Comparison of ENCODE assay signal across 13 cellular contexts in genomic region chr3:106247902-106248684, GRCh38.
DNase-seq lines count a peak whose midpoint lies in the region; ATAC-seq, FAIRE-seq and TF ChIP-seq lines count a peak whose summit lies in the region.
"Had no signal": no experiment of that assay in that cellular context is flagged by ENCODE, and none has a peak within 500 bp of the region (broad histone marks: within the 10 kb centered on the region; RNA-seq: fewer than 3 reads in every experiment).

No MANE protein-coding gene starts in this region.

- no peak overlapping the region for H3K9ac ChIP-seq in GM12878 (ENCODE audit: control insufficient read depth, insufficient read depth, low read length)

- H3K4me3 ChIP-seq in GM12878: no peak overlapping the region
- H3K4me3 ChIP-seq: GM23338, hepatocyte had no signal

- ATAC-seq in GM18867 (IDR thresholded peaks at IDR 0.05; ENCODE audit: unreplicated experiment) (peak; percentile 83), HG03135 (IDR thresholded peaks at IDR 0.05; ENCODE audit: unreplicated experiment) (peak; percentile 83), GM12878 (peak; percentile 80), HG02884 (IDR thresholded peaks at IDR 0.05; ENCODE audit: unreplicated experiment) (no peak)
- ATAC-seq: GM23338 had no signal

- BruUV-seq in GM12878 (replicated peaks; lab: Mats Ljungman, UMichigan): no TSS peak

- H2AFZ ChIP-seq in GM12878 (ENCODE audit: control insufficient read depth, low read depth, low read length): no peak overlapping the region
- H2AFZ ChIP-seq: GM23338, hepatocyte had no signal

- no peak overlapping the region for H3K4me2 ChIP-seq in GM12878 (ENCODE audit: control insufficient read depth, insufficient read depth)
- H3K4me2 ChIP-seq: GM23338, hepatocyte had no signal

- H4K20me1 ChIP-seq in GM12878 (ENCODE audit: control insufficient read depth, insufficient read depth): no peaks in the 10 kb centered on the region

- TF ChIP-seq EP300 in GM12878 (IDR thresholded peaks at IDR 0.05; ENCODE audit: borderline replicate concordance in 1 of 2, control insufficient read depth in 1 of 2, low read depth in 2 of 2, low read length in 2 of 2): no peak

- H3K9me3 ChIP-seq in GM12878 (replicated peaks; ENCODE audit: control insufficient read depth, insufficient read depth, low read length): peaks cover 20% of the 10 kb centered on the region

- POLR2A ChIA-PET in GM12878 (lab: Charles Lee): no interaction called here

- no peak for TF ChIP-seq POLR2A in GM12878 (IDR thresholded peaks at IDR 0.05; ENCODE audit: low read depth, low read length)

- CTCF ChIA-PET in GM12878 (lab: Yijun Ruan, JAX): interaction anchor here (1.2 kb wide), 1 partner anchor 9 kb away, joined by 3 read pairs; no protein-coding TSS in a partner anchor

- RAD21 ChIA-PET in GM12878 (lab: Charles Lee; ENCODE audit: unreplicated experiment): no interaction called here

- in situ Hi-C loops in ACHN (cut with HindIII; ENCODE audit: low pct_ligation_motif_present, low pct_unique_long_range_greater_than_20kb, low sequenced_read_pairs) (no loop called here), GM12878 (cut with MboI) (no loop called here)

- H3K27ac ChIP-seq in GM12878 (ENCODE audit: control insufficient read depth, insufficient read depth): no peak overlapping the region
- H3K27ac ChIP-seq: hepatocyte had no signal

- 69% methylated on average over 5 of the region's 5 CpGs for WGBS in GM12878 (ENCODE audit: insufficient coverage, insufficient replicate concordance, low lambda C conversion rate, missing lambda C conversion rate)

- no peak for TF ChIP-seq RAD21 in GM12878 (IDR thresholded peaks at IDR 0.05; ENCODE audit: insufficient read depth, low read depth, low read length)

- peak; percentile 31 for DNase-seq in ACHN
- DNase-seq in GM12878 (ENCODE audit: low read depth, low spot score): no peak
- no peak for DNase-seq in activated effector memory CD4-positive, alpha-beta T cell treated with Interleukin-2 at 50 U/mL for 16 hours
- DNase-seq in OCI-M2 (lab: John Stamatoyannopoulos, UW; ENCODE audit: unreplicated experiment): no peak
- DNase-seq in effector CD4-positive, alpha-beta T cell: no peak
- DNase-seq: NCI-H146, PC-3 had no signal

- intact Hi-C loops in GM12878 (cut with micrococcal nuclease; ENCODE audit: unreplicated experiment): no loop called here

- FAIRE-seq in GM12878 (lab: Jason Lieb, UNC): peak; percentile 54
- FAIRE-seq: urothelium cell line had no signal

- peaks cover 6 to 8% of the 10 kb centered on the region in 2 experiments for H3K36me3 ChIP-seq in GM12878 (ENCODE audit: control insufficient read depth in 2 of 2, insufficient read depth in 2 of 2, low read length in 1 of 2)

- H3K4me1 ChIP-seq in GM12878 (ENCODE audit: control insufficient read depth, insufficient read depth, low read length): no peaks in the 10 kb centered on the region

- no peak for TF ChIP-seq CTCF in GM12878 (IDR thresholded peaks at IDR 0.05 in 2 of 3, conservative IDR thresholded peaks at IDR 0.05 in 1 of 3; ENCODE audit: control insufficient read depth in 2 of 3, extremely low read depth in 1 of 3, insufficient read depth in 1 of 3, low read depth in 3 of 3, low read length in 3 of 3)

- SMC1A ChIA-PET in GM12878 (lab: Charles Lee; ENCODE audit: uncharacterized antibody, unreplicated experiment): interaction anchor here (1.0 to 1.9 kb wide), 5 partner anchors 9 to 361 kb away, joined by 3 to 5 read pairs (median 4); no protein-coding TSS in a partner anchor

- H3K27me3 ChIP-seq in GM12878 (replicated peaks in 1 of 2; ENCODE audit: control insufficient read depth in 2 of 2, insufficient read depth in 2 of 2, low read length in 1 of 2): no peaks in the 10 kb centered on the region
- H3K27me3 ChIP-seq: hepatocyte had no signal

- H3K79me2 ChIP-seq in GM12878 (ENCODE audit: control insufficient read depth, insufficient read depth, low read length): peaks cover 13% of the 10 kb centered on the region
- H3K79me2 ChIP-seq: hepatocyte had no signal

TF ChIP-seq in GM12878, 131 proteins besides CTCF, POLR2A, EP300 and RAD21:
- TF ChIP-seq NBN (IDR thresholded peaks at IDR 0.05) (no peak), REST (IDR thresholded peaks at IDR 0.05; ENCODE audit: low read depth, low read length) (no peak), SIX5 (IDR thresholded peaks at IDR 0.05; ENCODE audit: low read depth, low read length, severe bottlenecking) (no peak), YBX1 (IDR thresholded peaks at IDR 0.05) (no peak), SUPT20H (IDR thresholded peaks at IDR 0.05; ENCODE audit: borderline replicate concordance, control insufficient read depth, low read depth, low read length) (no peak), SMC3 (IDR thresholded peaks at IDR 0.05; ENCODE audit: borderline replicate concordance, low read length) (no peak), CBX5 (IDR thresholded peaks at IDR 0.05; ENCODE audit: low read depth) (no peak), EZH2 (IDR thresholded peaks at IDR 0.05; ENCODE audit: borderline replicate concordance, control insufficient read depth, low read depth, low read length) (no peak), SKIL (IDR thresholded peaks at IDR 0.05; ENCODE audit: low read depth, poor library complexity, severe bottlenecking) (no peak), EED (IDR thresholded peaks at IDR 0.05; ENCODE audit: low read depth) (no peak), JUND (IDR thresholded peaks at IDR 0.05; ENCODE audit: low read depth, low read length) (no peak), SPI1 (IDR thresholded peaks at IDR 0.05; ENCODE audit: borderline replicate concordance, insufficient read depth, low read depth, low read length) (0 out of 2 replicates have a peak, but pooled peaks have one; percentile 33), CBX3 (IDR thresholded peaks at IDR 0.05; ENCODE audit: borderline replicate concordance, low read depth) (no peak), ATF2 (IDR thresholded peaks at IDR 0.05; ENCODE audit: low read length) (peak; percentile 59), CHD1 (IDR thresholded peaks at IDR 0.05; ENCODE audit: low read depth, low read length) (no peak), RUNX3 (IDR thresholded peaks at IDR 0.05; ENCODE audit: low read length) (peak; percentile 44; the same call in 1 of the 2 replicates)
